ENCODE assay signal across 1 cellular context in genomic region chr11:63889344-63889743, GRCh38.
TF ChIP-seq lines count a peak whose summit lies in the region.

No MANE protein-coding gene starts in this region.

TF ChIP-seq in GM23338, 12 proteins besides CTCF, POLR2A, EP300 and RAD21 (continued from another document):
- TF ChIP-seq ZNF462 (CRISPR knock-in tag; IDR thresholded peaks at IDR 0.05): no peak
- TF ChIP-seq ETS1 (IDR thresholded peaks at IDR 0.05): no peak
- TF ChIP-seq EZH2 (IDR thresholded peaks at IDR 0.05; ENCODE audit: low read depth, unreplicated experiment): no peak
- no peak for TF ChIP-seq JUNB (IDR thresholded peaks at IDR 0.05; ENCODE audit: unreplicated experiment)
- no peak for TF ChIP-seq NANOG (IDR thresholded peaks at IDR 0.05; ENCODE audit: borderline replicate concordance)
- no peak for TF ChIP-seq CREB1 (CRISPR knock-in tag; IDR thresholded peaks at IDR 0.05; ENCODE audit: low read depth)
- TF ChIP-seq EZH2phosphoT487 (IDR thresholded peaks at IDR 0.05; ENCODE audit: unreplicated experiment): no peak
- no peak for TF ChIP-seq REST (IDR thresholded peaks at IDR 0.05; ENCODE audit: unreplicated experiment)
- TF ChIP-seq ZNF114 (CRISPR knock-in tag; IDR thresholded peaks at IDR 0.05): no peak
- no peak for TF ChIP-seq STAT1 (IDR thresholded peaks at IDR 0.05; ENCODE audit: unreplicated experiment)
TF ChIP-seq in GM23338: peak in this region for 0.
